8 cellular contexts compared by ENCODE assay signal in genomic region chr6:28839443-28840120, GRCh38.
A peak's percentile ranks its signal among the peaks of the same experiment; 100 is the strongest.
DNase-seq lines count a peak whose midpoint lies in the region; ATAC-seq, FAIRE-seq and TF ChIP-seq lines count a peak whose summit lies in the region.

No MANE protein-coding gene starts in this region.

- H3F3A ChIP-seq in GM23338 (replicated peaks; ENCODE audit: low read depth), result no peaks in the 10 kb centered on the region

- no peak for TF ChIP-seq CTCF in GM23338 (conservative IDR thresholded peaks at IDR 0.05; ENCODE audit: low read depth in 2 of 2)
- no peak for TF ChIP-seq CTCF in foreskin fibroblast (IDR thresholded peaks at IDR 0.05; ENCODE audit: low read depth, low read length)

- H3K4me1 ChIP-seq in GM23338 (ENCODE audit: insufficient read depth), result no peaks in the 10 kb centered on the region

- H3K36me3 Mint-ChIP-seq in GM23338 (ENCODE audit: low read depth) (peaks cover 2% of the 10 kb centered on the region; the same call in 1 of the 3 replicates), T-cell (no peaks in the 10 kb centered on the region)

- peak overlapping the region; percentile 78 for H3K4me2 ChIP-seq in GM23338

- no peaks in the 10 kb centered on the region for H3K79me2 ChIP-seq in GM23338 (replicated peaks; ENCODE audit: insufficient read depth)

- no peak overlapping the region for H3K27ac ChIP-seq in GM23338 (ENCODE audit: low read depth)

- no peaks in the 10 kb centered on the region for H4K20me1 ChIP-seq in GM23338 (replicated peaks; ENCODE audit: insufficient read depth)

- peaks cover 23% of the 10 kb centered on the region for H3K27me3 ChIP-seq in GM23338 (ENCODE audit: insufficient read depth)

- POLR2A ChIA-PET in T-cell (lab: Charles Lee), result no interaction called here

- H3K4me1 Mint-ChIP-seq in GM23338 (no peaks in the 10 kb centered on the region), T-cell (peaks cover 14 to 29% (median 22%) of the 10 kb centered on the region in 3 donors)

- H2AFZ ChIP-seq in GM23338, result peak overlapping the region; percentile 70; the same call in 1 of the 2 replicates

- H3K4me3 Mint-ChIP-seq in GM23338, result peak overlapping the region; percentile 98
- H3K4me3 Mint-ChIP-seq in T-cell, result peak overlapping the region; percentile 92 to 94 (median 94)

- CTCF ChIA-PET in T-cell (lab: Charles Lee), result interaction anchor here (0.5 to 5.3 kb wide), 11 partner anchors 9 to 1223 kb away, joined by 3 to 72 read pairs (median 6); no protein-coding TSS in a partner anchor

- H3K9me3 Mint-ChIP-seq in GM23338 (peaks cover 10% of the 10 kb centered on the region; the same call in 2 of the 3 replicates), T-cell (no peaks in the 10 kb centered on the region)

- H3K27ac Mint-ChIP-seq in GM23338, result no peak overlapping the region
- peak overlapping the region; percentile 87 to 89 for H3K27ac Mint-ChIP-seq in T-cell

- FAIRE-seq in HTR-8/SVneo (lab: Jason Lieb, UNC), result no peak

- H3K36me3 ChIP-seq in GM23338 (ENCODE audit: insufficient read depth), result no peaks in the 10 kb centered on the region

- H3K4me3 ChIP-seq in GM23338 (peak overlapping the region; percentile 96), foreskin fibroblast (ENCODE audit: low read depth in 1 of 2, low read length in 2 of 2) (peak overlapping the region; percentile 75 to 77), skeletal muscle cell (ENCODE audit: low read depth, low read length) (peak overlapping the region; percentile 80)

- ATAC-seq in GM23338 (no peak), T-cell (replicated peaks in 1 of 4) (no peak), GM18520 (IDR thresholded peaks at IDR 0.05; ENCODE audit: unreplicated experiment) (no peak), HG03159 (IDR thresholded peaks at IDR 0.05; ENCODE audit: unreplicated experiment) (no peak)

- no peak for DNase-seq in GM23338 (ENCODE audit: low spot score)
- DNase-seq in T-cell, result no peak
- no peak for DNase-seq in foreskin fibroblast
- DNase-seq in skeletal muscle cell (ENCODE audit: low read depth), result no peak
- no peak for DNase-seq in HTR-8/SVneo (ENCODE audit: insufficient read length, low spot score)
- no peak for DNase-seq in activated CD8-positive, alpha-beta memory T cell treated with anti-CD3 and anti-CD28 coated beads, Interleukin-2, amount 50 U/mL, for 4 hours

- peaks cover 23% of the 10 kb centered on the region for H3K27me3 Mint-ChIP-seq in GM23338 (ENCODE audit: insufficient read depth, low read depth, poor library complexity)
- peaks cover 13 to 30% of the 10 kb centered on the region in 2 donors for H3K27me3 Mint-ChIP-seq in T-cell

- no peaks in the 10 kb centered on the region for H3K9me2 ChIP-seq in GM23338 (ENCODE audit: insufficient read depth)

TF ChIP-seq in GM23338, 12 proteins besides CTCF, POLR2A, EP300 and RAD21 (continues in another document):
- TF ChIP-seq ETS1 (IDR thresholded peaks at IDR 0.05) (no peak), NANOG (IDR thresholded peaks at IDR 0.05; ENCODE audit: borderline replicate concordance) (no peak), ZNF114 (CRISPR knock-in tag; IDR thresholded peaks at IDR 0.05) (no peak), ZNF331 (CRISPR knock-in tag; IDR thresholded peaks at IDR 0.05; ENCODE audit: low read depth) (no peak), JUNB (IDR thresholded peaks at IDR 0.05; ENCODE audit: unreplicated experiment) (no peak), STAT1 (IDR thresholded peaks at IDR 0.05; ENCODE audit: unreplicated experiment) (no peak), POLR2AphosphoS5 (IDR thresholded peaks at IDR 0.05; ENCODE audit: low read depth) (no peak), EZH2 (IDR thresholded peaks at IDR 0.05; ENCODE audit: low read depth, unreplicated experiment) (no peak), REST (IDR thresholded peaks at IDR 0.05; ENCODE audit: unreplicated experiment) (no peak), ZNF462 (CRISPR knock-in tag; IDR thresholded peaks at IDR 0.05) (no peak)
